ENCODE assay signal across 8 cellular contexts in genomic region chr3:129183569-129184395, GRCh38. TPM values are rescaled to one million over a fixed set of nuclear protein-coding genes. Genes with fewer than 3 reads are reported as not detected.
DNase-seq lines count a peak whose midpoint lies in the region; ATAC-seq and TF ChIP-seq lines count a peak whose summit lies in the region.

TSS of gene CNBP (minus strand) at chr3:129183896. CDS start at chr3:129171757, 12,139 bp downstream.

- H3K9me3 Mint-ChIP-seq in activated naive CD4-positive, alpha-beta T cell treated with anti-CD3 and anti-CD28 coated beads, Interleukin-2, amount 10 ng/mL, durations not matched to agents 7 days and 5 days = no peaks in the 10 kb centered on the region

- no peaks in the 10 kb centered on the region; the same call in 1 of the 2 replicates for H3K36me3 ChIP-seq in GM06990 (ENCODE audit: control insufficient read depth, insufficient read depth, low read length)
- peaks cover 39% of the 10 kb centered on the region for H3K36me3 ChIP-seq in SK-N-MC (ENCODE audit: insufficient read depth, low read length)
- peaks cover 0 to 4% of the 10 kb centered on the region in 2 donors for H3K36me3 ChIP-seq in gastroesophageal sphincter

- WGBS in gastroesophageal sphincter (ENCODE audit: low coverage in 1 of 2), 2 donors = 0% methylated on average over 8 of the region's 83 CpGs; no CpG with 5 or more reads in 1 of the 2 donors

- no peak for TF ChIP-seq CTCF in GM06990 (IDR thresholded peaks at IDR 0.05; ENCODE audit: insufficient read depth, low read length, poor library complexity, severe bottlenecking)
- peak in 1 of 4 experiments; percentile 8 for TF ChIP-seq CTCF in gastroesophageal sphincter (IDR thresholded peaks at IDR 0.05)

- TF ChIP-seq POLR2A in gastroesophageal sphincter (IDR thresholded peaks at IDR 0.05) = peak; percentile 97 to 98

- H3K9me3 ChIP-seq in SK-N-MC (ENCODE audit: low read depth, low read length) (no peaks in the 10 kb centered on the region), gastroesophageal sphincter (no peaks in the 10 kb centered on the region)

- H3K9ac ChIP-seq in SK-N-MC (ENCODE audit: insufficient read length) = peak within 1 kb of the TSS; percentile 98

- CTCF ChIA-PET in activated naive CD4-positive, alpha-beta T cell treated with anti-CD3 and anti-CD28 coated beads, Interleukin-2, amount 10 ng/mL, durations not matched to agents 7 days and 5 days (lab: Charles Lee) = interaction anchor here (1.0 to 6.2 kb wide), 3 partner anchors 22 to 62 kb away, joined by 3 to 30 read pairs (median 9); no protein-coding TSS in a partner anchor

- peak within 1 kb of the TSS; percentile 95 for H3K4me3 Mint-ChIP-seq in activated naive CD4-positive, alpha-beta T cell treated with anti-CD3 and anti-CD28 coated beads, Interleukin-2, amount 10 ng/mL, durations not matched to agents 7 days and 5 days

- H3K36me3 Mint-ChIP-seq in activated naive CD4-positive, alpha-beta T cell treated with anti-CD3 and anti-CD28 coated beads, Interleukin-2, amount 10 ng/mL, durations not matched to agents 7 days and 5 days = peaks cover 36% of the 10 kb centered on the region

- ATAC-seq in HG02571 (IDR thresholded peaks at IDR 0.05; ENCODE audit: unreplicated experiment) (peak; percentile 92), gastroesophageal sphincter (peak; percentile 100)

- DNase-seq in GM06990 (ENCODE audit: extremely low read depth, insufficient read length) (peak; percentile 97), NCI-H1048 (lab: John Stamatoyannopoulos, UW) (peak; percentile 82), SK-N-MC (ENCODE audit: low read depth, low spot score) (peak; percentile 66), non-pigmented ciliary epithelial cell (ENCODE audit: low read depth) (peak; percentile 60), substantia nigra (lab: John Stamatoyannopoulos, UW) (peak; percentile 51 to 97 (median 87))
- peak; percentile 93 for DNase-seq in activated naive CD4-positive, alpha-beta T cell treated with anti-CD3 and anti-CD28 coated beads, Interleukin-2, amount 10 ng/mL, durations not matched to agents 7 days and 5 days

- H3K27me3 Mint-ChIP-seq in activated naive CD4-positive, alpha-beta T cell treated with anti-CD3 and anti-CD28 coated beads, Interleukin-2, amount 10 ng/mL, durations not matched to agents 7 days and 5 days = no peaks in the 10 kb centered on the region

- H3K27ac ChIP-seq in SK-N-MC (peak within 1 kb of the TSS; percentile 95), gastroesophageal sphincter (peak within 1 kb of the TSS; percentile 98 to 100 (median 100)), substantia nigra (ENCODE audit: low read depth, low read length, poor library complexity, severe bottlenecking) (peak within 1 kb of the TSS; percentile 91)

- H3K4me1 Mint-ChIP-seq in activated naive CD4-positive, alpha-beta T cell treated with anti-CD3 and anti-CD28 coated beads, Interleukin-2, amount 10 ng/mL, durations not matched to agents 7 days and 5 days = peaks cover 53% of the 10 kb centered on the region

- H3K27ac Mint-ChIP-seq in activated naive CD4-positive, alpha-beta T cell treated with anti-CD3 and anti-CD28 coated beads, Interleukin-2, amount 10 ng/mL, durations not matched to agents 7 days and 5 days = peak within 1 kb of the TSS; percentile 96

- H3K27me3 ChIP-seq in GM06990 (replicated peaks; ENCODE audit: control insufficient read depth, insufficient read depth, low read length) = no peaks in the 10 kb centered on the region
- H3K27me3 ChIP-seq in gastroesophageal sphincter = no peaks in the 10 kb centered on the region

- peaks cover 0 to 61% (median 22%) of the 10 kb centered on the region in 3 donors for H3K4me1 ChIP-seq in gastroesophageal sphincter

- no peak for TF ChIP-seq EP300 in gastroesophageal sphincter (IDR thresholded peaks at IDR 0.05)

- H3K4me3 ChIP-seq in GM06990 (replicated peaks; ENCODE audit: low read depth, low read length) (peak within 1 kb of the TSS; percentile 100), SK-N-MC (peak within 1 kb of the TSS; percentile 87), gastroesophageal sphincter (peak within 1 kb of the TSS; percentile 90 to 96)

RNA-seq across cellular contexts. Expression of gene CNBP, which starts in this region (rescaled TPM):
- 100 to 1,000 TPM; 420 to 667 (median 590) TPM for total RNA-seq in gastroesophageal sphincter

Comparison
In these comparisons a context has a peak if more than half of its experiments do, and no peak if none do; other contexts are left out.
1. Peak in every context shown above with its lines: DNase-seq, ATAC-seq, H3K4me3 ChIP-seq and H3K27ac ChIP-seq.